ENCODE assay signal across 9 cellular contexts in the genomic region with DNA sequence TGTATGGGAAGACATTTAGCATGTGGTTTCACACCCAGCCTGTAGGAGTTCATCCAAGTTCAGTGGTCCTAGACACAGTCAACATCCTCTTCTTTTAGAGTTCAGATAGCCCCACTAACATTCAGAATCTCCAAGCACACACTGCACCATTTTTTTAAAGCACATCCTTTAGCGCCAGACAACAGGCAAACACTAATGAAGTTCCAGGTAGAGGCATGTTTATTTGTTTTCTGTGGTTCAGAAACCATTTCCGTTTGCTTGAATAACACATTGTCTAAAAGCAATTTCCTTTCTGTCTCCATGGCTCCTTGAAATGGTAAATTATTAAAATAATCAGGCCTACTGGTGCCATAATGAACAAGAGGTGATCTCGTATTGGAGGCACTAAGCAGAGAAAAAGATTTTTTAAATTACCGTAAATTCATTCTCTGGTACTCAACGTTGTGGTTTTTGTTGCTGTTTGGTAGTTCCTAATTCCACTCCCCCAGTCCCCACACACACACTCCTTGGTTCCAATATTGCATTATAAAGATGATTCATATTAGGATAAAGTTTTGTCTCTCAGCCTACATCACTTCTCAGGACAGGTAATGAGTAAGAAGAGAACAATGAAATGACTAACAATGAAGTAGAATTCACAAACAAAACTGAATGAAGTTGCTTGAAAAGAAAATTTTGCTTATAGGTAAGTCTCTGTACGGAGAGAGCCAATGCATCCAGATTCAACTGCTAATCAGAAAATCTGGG.
DNase-seq lines count a peak whose midpoint lies in the region; ATAC-seq and TF ChIP-seq lines count a peak whose summit lies in the region.
"Had no signal": no experiment of that assay in that cellular context is flagged by ENCODE, and none has a peak within 500 bp of the region (broad histone marks: within the 10 kb centered on the region; RNA-seq: fewer than 3 reads in every experiment).

No MANE protein-coding gene starts in this region.

- POLR2A ChIA-PET in Caco-2 (lab: Charles Lee), result no interaction called here

- H3K27me3 Mint-ChIP-seq in Caco-2 (ENCODE audit: insufficient read depth, unreplicated experiment), result no peaks in the 10 kb centered on the region

- ATAC-seq in GM18508 (IDR thresholded peaks at IDR 0.05; ENCODE audit: insufficient read depth, unreplicated experiment) (peak; percentile 94), GM21381 (IDR thresholded peaks at IDR 0.05; ENCODE audit: unreplicated experiment) (peak; percentile 59), HG03342 (IDR thresholded peaks at IDR 0.05; ENCODE audit: unreplicated experiment) (peak; percentile 86)

- TF ChIP-seq CTCF in Caco-2 (IDR thresholded peaks at IDR 0.05; ENCODE audit: insufficient read depth in 1 of 2, low read depth in 1 of 2, low read length in 1 of 2, severe bottlenecking in 1 of 2, unreplicated experiment in 1 of 2) (no peak), transverse colon (IDR thresholded peaks at IDR 0.05) (no peak)

- H3K27ac ChIP-seq in epithelial cell of prostate (peak overlapping the region; percentile 98), transverse colon (no peak overlapping the region)

- H3K36me3 ChIP-seq in Caco-2 (ENCODE audit: control insufficient read depth, insufficient read depth, low read length) (no peaks in the 10 kb centered on the region), transverse colon (no peaks in the 10 kb centered on the region)

- CTCF ChIA-PET in Caco-2 (lab: Charles Lee), result no interaction called here

- no peak overlapping the region for H3K4me3 Mint-ChIP-seq in Caco-2 (ENCODE audit: unreplicated experiment)

- H3K27me3 ChIP-seq in Caco-2 (replicated peaks; ENCODE audit: control insufficient read depth, insufficient read depth, low read length) (no peaks in the 10 kb centered on the region), transverse colon (no peaks in the 10 kb centered on the region)

- no peak overlapping the region for H3K4me3 ChIP-seq in Caco-2 (ENCODE audit: low read depth, low read length)
- no peak overlapping the region for H3K4me3 ChIP-seq in transverse colon

- 78 to 79% methylated on average over 6 of the region's 6 CpGs for WGBS in transverse colon (ENCODE audit: low coverage in 1 of 2), 2 donors

- no peaks in the 10 kb centered on the region for H3K9me3 Mint-ChIP-seq in Caco-2 (ENCODE audit: unreplicated experiment)

- DNase-seq in epithelial cell of prostate (ENCODE audit: low read depth, low spot score) (peak; percentile 83), NCI-H2196 treated with DMSO at 0.1 percent for 48 hours (lab: John Stamatoyannopoulos, UW; ENCODE audit: unreplicated experiment) (no peak), Caco-2 (no peak), NCI-H748 treated with DMSO at 0.1 percent for 48 hours (lab: John Stamatoyannopoulos, UW) (no peak), transverse colon (no peak)
- DNase-seq: islet precursor cell had no signal

- H3K4me1 ChIP-seq in Caco-2 (peaks cover 4% of the 10 kb centered on the region; the same call in 1 of the 2 replicates), transverse colon (peaks cover 0 to 12% (median 8%) of the 10 kb centered on the region in 4 donors)

- intact Hi-C loops in Caco-2 (cut with micrococcal nuclease; ENCODE audit: unreplicated experiment) (no loop called here), transverse colon (cut with DNase I; ENCODE audit: low total_unique reads) (no loop called here)

- in situ Hi-C loops in transverse colon (cut with MboI; ENCODE audit: low pct_ligation_motif_present in 1 of 4, low pct_unique_long_range_greater_than_20kb in 1 of 4, low sequenced_read_pairs in 3 of 4), result no loop called here

- no peak for TF ChIP-seq EP300 in transverse colon (IDR thresholded peaks at IDR 0.05; ENCODE audit: low read depth)

- H3K27ac Mint-ChIP-seq in Caco-2 (ENCODE audit: unreplicated experiment), result no peak overlapping the region

- no TSS peak for BruUV-seq in Caco-2 (replicated peaks; lab: Mats Ljungman, UMichigan)

- H3K36me3 Mint-ChIP-seq in Caco-2 (ENCODE audit: insufficient read depth, unreplicated experiment), result no peaks in the 10 kb centered on the region

- H3K9me3 ChIP-seq in Caco-2, result no peaks in the 10 kb centered on the region
- no peaks in the 10 kb centered on the region for H3K9me3 ChIP-seq in transverse colon

- no peak for TF ChIP-seq POLR2A in transverse colon (IDR thresholded peaks at IDR 0.05)

- no peaks in the 10 kb centered on the region for H3K4me1 Mint-ChIP-seq in Caco-2 (ENCODE audit: low read depth, unreplicated experiment)
